ENCODE assay signal across 14 cellular contexts in the genomic region with DNA sequence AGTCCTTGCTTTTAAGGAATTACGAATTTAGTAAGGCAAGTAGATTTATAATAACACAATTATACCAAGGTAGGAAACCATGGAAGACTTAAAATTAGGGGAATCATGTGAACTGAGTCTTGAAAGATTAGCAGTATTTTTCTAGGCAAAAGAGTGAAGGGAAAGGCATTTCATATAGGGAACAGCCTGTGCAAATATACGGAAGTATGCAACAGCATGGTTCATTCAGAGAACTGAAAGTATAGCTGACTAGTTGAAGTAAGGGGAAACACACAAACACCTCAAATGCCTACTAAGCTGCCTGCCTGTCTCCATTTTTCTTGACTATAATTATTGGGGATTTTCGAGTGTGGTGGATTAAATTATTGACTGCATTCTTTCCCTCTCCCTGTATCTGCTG. TPM values are rescaled to one million over a fixed set of nuclear protein-coding genes. Genes with fewer than 3 reads are reported as not detected.
A peak's percentile ranks its signal among the peaks of the same experiment; 100 is the strongest.
DNase-seq lines count a peak whose midpoint lies in the region; ATAC-seq and TF ChIP-seq lines count a peak whose summit lies in the region.
"Had no signal": no experiment of that assay in that cellular context is flagged by ENCODE, and none has a peak within 500 bp of the region (broad histone marks: within the 10 kb centered on the region; RNA-seq: fewer than 3 reads in every experiment).

No MANE protein-coding gene starts in this region.

- H2AFZ ChIP-seq in OCI-LY3 (ENCODE audit: low read depth, low read length) (no peak overlapping the region), osteoblast (ENCODE audit: low read length) (no peak overlapping the region)

- DNase-seq in GM13976 (ENCODE audit: low spot score) (peak; percentile 23), GM20000 (ENCODE audit: low spot score) (peak; percentile 24), osteoblast (ENCODE audit: insufficient read length, low spot score, missing footprints) (peak; percentile 19), OCI-M1 (lab: John Stamatoyannopoulos, UW) (no peak)
- DNase-seq: Calu3; CD8-positive, alpha-beta T cell; DND-41; EL; GOT3; H7 had no signal

- H3K79me2 ChIP-seq in OCI-LY3 (ENCODE audit: low read length) (no peaks in the 10 kb centered on the region), osteoblast (ENCODE audit: insufficient read depth, low read length) (no peaks in the 10 kb centered on the region)

- H3K27ac ChIP-seq in OCI-LY3 (ENCODE audit: low read length), result no peak overlapping the region
- no peak overlapping the region for H3K27ac ChIP-seq in osteoblast (ENCODE audit: low read depth, low read length)
- H3K27ac ChIP-seq: BLaER1 treated with 17β-estradiol and CSF1 and Interleukin-3, amounts not matched to agents 10 nM and 100 nM had no signal

- peak overlapping the region; percentile 17; the same call in 1 of the 2 replicates for H3K4me2 ChIP-seq in OCI-LY3 (ENCODE audit: low read length)
- no peak overlapping the region for H3K4me2 ChIP-seq in osteoblast (ENCODE audit: insufficient read depth, low read length)
- H3K4me2 ChIP-seq: BLaER1 treated with 17β-estradiol and CSF1 and Interleukin-3, amounts not matched to agents 10 nM and 100 nM had no signal

- TF ChIP-seq CTCF in GM13976 (IDR thresholded peaks at IDR 0.05; ENCODE audit: borderline replicate concordance, control extremely low read depth, extremely low read depth, insufficient read depth, missing control alignments) (no peak), GM20000 (IDR thresholded peaks at IDR 0.05; ENCODE audit: extremely low read depth, missing control alignments) (no peak), OCI-LY3 (IDR thresholded peaks at IDR 0.05; ENCODE audit: low read depth, low read length) (no peak), osteoblast (IDR thresholded peaks at IDR 0.05; ENCODE audit: extremely low read depth, low read depth, low read length) (no peak)

- H3K27me3 ChIP-seq in OCI-LY3 (ENCODE audit: low read depth, low read length) (no peaks in the 10 kb centered on the region), osteoblast (ENCODE audit: insufficient read depth, low read length) (no peaks in the 10 kb centered on the region)
- H3K27me3 ChIP-seq: BLaER1 treated with 17β-estradiol and CSF1 and Interleukin-3, amounts not matched to agents 10 nM and 100 nM had no signal

- in situ Hi-C loops in GM13976 (cut with MboI; ENCODE audit: low sequenced_read_pairs, unreplicated experiment), result no loop called here

- H4K20me1 ChIP-seq in OCI-LY3 (ENCODE audit: insufficient read depth, low read length) (no peaks in the 10 kb centered on the region), osteoblast (ENCODE audit: insufficient read depth, low read length) (no peaks in the 10 kb centered on the region)
- H4K20me1 ChIP-seq: BLaER1 treated with 17β-estradiol and CSF1 and Interleukin-3, amounts not matched to agents 10 nM and 100 nM had no signal

- H3K36me3 ChIP-seq in OCI-LY3 (replicated peaks; ENCODE audit: low read depth, low read length) (no peaks in the 10 kb centered on the region), osteoblast (ENCODE audit: insufficient read depth, low read length) (no peaks in the 10 kb centered on the region)
- H3K36me3 ChIP-seq: BLaER1 treated with 17β-estradiol and CSF1 and Interleukin-3, amounts not matched to agents 10 nM and 100 nM had no signal

- no peak overlapping the region for H3K9ac ChIP-seq in OCI-LY3 (ENCODE audit: low read length)
- H3K9ac ChIP-seq: BLaER1 treated with 17β-estradiol and CSF1 and Interleukin-3, amounts not matched to agents 10 nM and 100 nM had no signal

- H3K4me3 ChIP-seq in OCI-LY3 (ENCODE audit: low read length) (no peak overlapping the region), osteoblast (ENCODE audit: insufficient read depth, low read length) (no peak overlapping the region)
- H3K4me3 ChIP-seq: BLaER1 treated with 17β-estradiol and CSF1 and Interleukin-3, amounts not matched to agents 10 nM and 100 nM had no signal

- ATAC-seq in GM18858 (IDR thresholded peaks at IDR 0.05; ENCODE audit: unreplicated experiment) (no peak), HG02981 (IDR thresholded peaks at IDR 0.05; ENCODE audit: unreplicated experiment) (no peak)
- ATAC-seq: CD8-positive, alpha-beta T cell had no signal

- H3K4me1 ChIP-seq in OCI-LY3 (ENCODE audit: low read length) (peaks cover 6% of the 10 kb centered on the region), osteoblast (ENCODE audit: insufficient read depth, low read length) (peaks cover 9% of the 10 kb centered on the region)

- no peaks in the 10 kb centered on the region for H3K9me3 ChIP-seq in OCI-LY3 (ENCODE audit: insufficient read depth, low read length)
- H3K9me3 ChIP-seq in osteoblast (ENCODE audit: low read depth, low read length), result no peaks in the 10 kb centered on the region

RNA-seq across cellular contexts. Expression of gene ECHDC1, which starts 39.0 kb away (rescaled TPM):
- 67.0 and 71.0 TPM in 2 replicates for total RNA-seq in osteoblast
